3 cellular contexts compared by ENCODE assay signal in genomic region chrX:74961962-74962361, GRCh38. TPM values are rescaled to one million over a fixed set of nuclear protein-coding genes. Genes with fewer than 3 reads are reported as not detected.
"Had no signal": no experiment of that assay in that cellular context is flagged by ENCODE, and none has a peak within 500 bp of the region (broad histone marks: within the 10 kb centered on the region; RNA-seq: fewer than 3 reads in every experiment).

No MANE protein-coding gene starts in this region.

RNA-seq across cellular contexts. Expression of gene NEXMIF, which starts 36.7 kb away (rescaled TPM):
- total RNA-seq: GM23248, H4, HFFc6 had no signal
- polyA plus RNA-seq: GM23248 had no signal
